23 cellular contexts compared by ENCODE assay signal in genomic region chr15:39491115-39491916, GRCh38.
A peak's percentile ranks its signal among the peaks of the same experiment; 100 is the strongest.
DNase-seq lines count a peak whose midpoint lies in the region; ATAC-seq and TF ChIP-seq lines count a peak whose summit lies in the region.
"Had no signal": no experiment of that assay in that cellular context is flagged by ENCODE, and none has a peak within 500 bp of the region (broad histone marks: within the 10 kb centered on the region; RNA-seq: fewer than 3 reads in every experiment).

No MANE protein-coding gene starts in this region.

- POLR2A ChIA-PET in PC-3 (lab: Charles Lee; ENCODE audit: unreplicated experiment), result interaction anchor here (0.6 to 0.7 kb wide), 2 partner anchors 188 to 1240 kb away, joined by 3 to 4 read pairs; no protein-coding TSS in a partner anchor

- H3K9me2 ChIP-seq in PC-3 (replicated peaks; ENCODE audit: low read length), result no peaks in the 10 kb centered on the region

- H3K9me3 Mint-ChIP-seq in mesothelial cell of epicardium, result no peaks in the 10 kb centered on the region
- H3K9me3 Mint-ChIP-seq: activated T-cell treated with anti-CD3 and anti-CD28 coated beads, Interleukin-2, amount 50 U/mL, for 72 hours; naive thymus-derived CD8-positive, alpha-beta T cell had no signal

- peak overlapping the region; percentile 48 for H2AFZ ChIP-seq in PC-3 (ENCODE audit: low read length)

- peak overlapping the region; percentile 32 for H3K27ac Mint-ChIP-seq in mesothelial cell of epicardium
- H3K27ac Mint-ChIP-seq: activated T-cell treated with anti-CD3 and anti-CD28 coated beads, Interleukin-2, amount 50 U/mL, for 72 hours; naive thymus-derived CD8-positive, alpha-beta T cell had no signal

- intact Hi-C loops in PC-3 (cut with micrococcal nuclease), result no loop called here
- intact Hi-C loops in esophagus squamous epithelium (cut with DNase I), result no loop called here
- intact Hi-C loops in transverse colon (cut with DNase I; ENCODE audit: low total_unique reads), result no loop called here

- H3K27me3 ChIP-seq in PC-3 (ENCODE audit: low read length) (no peaks in the 10 kb centered on the region), esophagus squamous epithelium (no peaks in the 10 kb centered on the region), transverse colon (no peaks in the 10 kb centered on the region), H7 (ENCODE audit: control insufficient read depth, insufficient read depth, low read length) (no peaks in the 10 kb centered on the region)

- in situ Hi-C loops in transverse colon (cut with MboI; ENCODE audit: low pct_ligation_motif_present in 1 of 4, low pct_unique_long_range_greater_than_20kb in 1 of 4, low sequenced_read_pairs in 3 of 4), result no loop called here

- TF ChIP-seq CTCF in PC-3 (conservative IDR thresholded peaks at IDR 0.05; ENCODE audit: low read depth, low read length), result no peak
- no peak for TF ChIP-seq CTCF in esophagus squamous epithelium (IDR thresholded peaks at IDR 0.05)
- TF ChIP-seq CTCF in mesothelial cell of epicardium (IDR thresholded peaks at IDR 0.05; ENCODE audit: unreplicated experiment), result no peak
- TF ChIP-seq CTCF in transverse colon (IDR thresholded peaks at IDR 0.05), result no peak

- 81 to 83% methylated on average over 13 of the region's 13 CpGs for WGBS in esophagus squamous epithelium, 2 donors
- WGBS in transverse colon (ENCODE audit: low coverage in 1 of 2), 2 donors, result 81 to 87% methylated on average over 13 of the region's 13 CpGs

- no peak for DNase-seq in PC-3
- no peak for DNase-seq in esophagus squamous epithelium (lab: John Stamatoyannopoulos, UW)
- no peak for DNase-seq in mesothelial cell of epicardium (ENCODE audit: low spot score in 2 of 2, unreplicated experiment in 2 of 2)
- no peak for DNase-seq in transverse colon
- DNase-seq in NCI-H146 (lab: John Stamatoyannopoulos, UW), result no peak
- DNase-seq in H7, result no peak
- no peak for DNase-seq in stimulated activated CD4-positive, alpha-beta T cell treated with anti-CD3 and anti-CD28 coated beads, Interleukin-12 subunit alpha, Interleukin-12 subunit beta, amount 100 ng/mL, for 4 hours
- DNase-seq: activated CD4-positive, alpha-beta T cell treated with anti-CD3 and anti-CD28 coated beads, Interleukin-2, amount 50 U/mL, for 48 hours; activated CD4-positive, CD25-positive, alpha-beta regulatory T cell treated with anti-CD3 and anti-CD28 coated beads, Interleukin-2, amount 50 U/mL, for 72 hours; activated T-cell treated with anti-CD3 and anti-CD28 coated beads, Interleukin-2, amount 50 U/mL, for 72 hours; DMS 273 treated with DMSO at 0.1 percent for 48 hours; naive thymus-derived CD8-positive, alpha-beta T cell; NCI-H2081; NCI-H226; nucleus accumbens; psoas muscle; SHP77 treated with DMSO at 0.1 percent for 48 hours; stimulated activated naive CD4-positive, alpha-beta T cell; T-helper 2 cell had no signal

- H3K4me3 Mint-ChIP-seq in mesothelial cell of epicardium, result no peak overlapping the region
- H3K4me3 Mint-ChIP-seq: activated T-cell treated with anti-CD3 and anti-CD28 coated beads, Interleukin-2, amount 50 U/mL, for 72 hours; naive thymus-derived CD8-positive, alpha-beta T cell had no signal

- CTCF ChIA-PET in PC-3 (lab: Charles Lee), result no interaction called here

- no TSS peak for BruUV-seq in PC-3 (replicated peaks; lab: Mats Ljungman, UMichigan)

- H3K36me3 ChIP-seq in PC-3 (ENCODE audit: low read depth, low read length) (no peaks in the 10 kb centered on the region), esophagus squamous epithelium (no peaks in the 10 kb centered on the region), transverse colon (no peaks in the 10 kb centered on the region), H7 (replicated peaks; ENCODE audit: control insufficient read depth, insufficient read depth, low read length) (no peaks in the 10 kb centered on the region)
- H3K36me3 ChIP-seq: HAP-1 had no signal

- no peak overlapping the region for H3K9ac ChIP-seq in PC-3 (ENCODE audit: low read length)

- peak overlapping the region; percentile 75 for H3K27ac ChIP-seq in PC-3 (ENCODE audit: low read length)
- H3K27ac ChIP-seq in esophagus squamous epithelium, result peak overlapping the region; percentile 14 to 62 (median 49)
- H3K27ac ChIP-seq in transverse colon, result peak overlapping the region; percentile 71 to 86 (median 76)
- H3K27ac ChIP-seq: HL-60, psoas muscle had no signal

- TF ChIP-seq EP300 in transverse colon (IDR thresholded peaks at IDR 0.05; ENCODE audit: low read depth), result peak; percentile 0

- peaks cover 22% of the 10 kb centered on the region for H3K4me1 ChIP-seq in PC-3 (ENCODE audit: insufficient read depth, low read length)
- H3K4me1 ChIP-seq in esophagus squamous epithelium, result peaks cover 6 to 37% (median 10%) of the 10 kb centered on the region in 3 donors
- H3K4me1 ChIP-seq in transverse colon, result peaks cover 0 to 18% (median 9%) of the 10 kb centered on the region in 4 donors
- H3K4me1 ChIP-seq: HAP-1, psoas muscle had no signal

- no peaks in the 10 kb centered on the region for H4K20me1 ChIP-seq in PC-3 (ENCODE audit: low read length)

- TF ChIP-seq POLR2A in esophagus squamous epithelium (IDR thresholded peaks at IDR 0.05) (no peak), transverse colon (IDR thresholded peaks at IDR 0.05) (no peak)

- H3K4me2 ChIP-seq in PC-3 (ENCODE audit: low read length), result peak overlapping the region; percentile 71

- peak overlapping the region; percentile 8; the same call in 1 of the 2 replicates for H3K4me3 ChIP-seq in PC-3 (ENCODE audit: low read length)
- H3K4me3 ChIP-seq in esophagus squamous epithelium, result no peak overlapping the region
- H3K4me3 ChIP-seq in transverse colon, result no peak overlapping the region
- no peak overlapping the region for H3K4me3 ChIP-seq in H7 (ENCODE audit: insufficient read depth, low read depth, low read length)
- H3K4me3 ChIP-seq: HAP-1, psoas muscle, skin epidermis had no signal

- no peak for ATAC-seq in PC-3
- ATAC-seq: activated T-cell treated with anti-CD3 and anti-CD28 coated beads, Interleukin-2, amount 50 U/mL, for 72 hours; naive thymus-derived CD8-positive, alpha-beta T cell; Panc1; psoas muscle had no signal

- peaks cover 66% of the 10 kb centered on the region for H3K4me1 Mint-ChIP-seq in mesothelial cell of epicardium

- H3K79me2 ChIP-seq in PC-3 (ENCODE audit: low read length), result no peaks in the 10 kb centered on the region

- H3F3A ChIP-seq in PC-3 (ENCODE audit: low read length, unreplicated experiment), result no peaks in the 10 kb centered on the region

- no peaks in the 10 kb centered on the region for H3K36me3 Mint-ChIP-seq in mesothelial cell of epicardium
- H3K36me3 Mint-ChIP-seq: naive thymus-derived CD8-positive, alpha-beta T cell had no signal

- no peaks in the 10 kb centered on the region for H3K27me3 Mint-ChIP-seq in mesothelial cell of epicardium (ENCODE audit: low read depth)

- H3K9me3 ChIP-seq in PC-3 (ENCODE audit: low read length) (no peaks in the 10 kb centered on the region), esophagus squamous epithelium (no peaks in the 10 kb centered on the region), transverse colon (no peaks in the 10 kb centered on the region)
- H3K9me3 ChIP-seq: HAP-1, psoas muscle had no signal
